Comparison of ENCODE assay signal across 11 cellular contexts in genomic region chr5:109161914-109162683, GRCh38.
DNase-seq lines count a peak whose midpoint lies in the region; ATAC-seq, FAIRE-seq and TF ChIP-seq lines count a peak whose summit lies in the region.
"Had no signal": no experiment of that assay in that cellular context is flagged by ENCODE, and none has a peak within 500 bp of the region (broad histone marks: within the 10 kb centered on the region; RNA-seq: fewer than 3 reads in every experiment).

No MANE protein-coding gene starts in this region.

- no peak overlapping the region for H3K4me2 ChIP-seq in H9 (ENCODE audit: insufficient read depth, insufficient read length, low read length)

- no peak overlapping the region for H2BK12ac ChIP-seq in H9 (ENCODE audit: insufficient read length, low read depth, low read length)

- WGBS in H9 (ENCODE audit: extremely low coverage, insufficient read length, low lambda C conversion rate): no CpG with 5 or more reads among the region's 4 CpGs
- 66 to 82% (median 76%) methylated on average over 4 of the region's 4 CpGs for WGBS in stomach, 5 donors

- no peak overlapping the region for H2BK15ac ChIP-seq in H9 (ENCODE audit: low read depth, low read length)

- no peak overlapping the region for H3K23ac ChIP-seq in H9 (ENCODE audit: insufficient read length, low read depth, low read length)

- H2BK5ac ChIP-seq in H9 (ENCODE audit: insufficient read length, low read length): no peak overlapping the region

- no peaks in the 10 kb centered on the region for H3K79me2 ChIP-seq in H9 (ENCODE audit: insufficient read depth, low read length)

- no peak overlapping the region for H3K56ac ChIP-seq in H9 (ENCODE audit: insufficient read length, low read depth, low read length)

- H3K4me1 Mint-ChIP-seq in H9: no peaks in the 10 kb centered on the region

- peak; percentile 33 for FAIRE-seq in GM12892 (lab: Jason Lieb, UNC)

- TF ChIP-seq EP300 in stomach (IDR thresholded peaks at IDR 0.05): no peak

- TF ChIP-seq POLR2A in GM12892 (IDR thresholded peaks at IDR 0.05; ENCODE audit: low read depth, low read length) (no peak), stomach (IDR thresholded peaks at IDR 0.05) (no peak)

- no peak overlapping the region for H3K4me3 Mint-ChIP-seq in H9
- H3K4me3 Mint-ChIP-seq: activated T-cell treated with anti-CD3 and anti-CD28 coated beads, Interleukin-2, amount 50 U/mL, for 72 hours had no signal

- no peaks in the 10 kb centered on the region for H3K27me3 Mint-ChIP-seq in H9 (ENCODE audit: low read depth)
- H3K27me3 Mint-ChIP-seq: CD4-positive, alpha-beta memory T cell had no signal

- no peak overlapping the region for H2AFZ ChIP-seq in H9 (ENCODE audit: low read length)

- H3K79me1 ChIP-seq in H9 (ENCODE audit: insufficient read depth, low read depth, low read length, poor library complexity, severe bottlenecking): no peaks in the 10 kb centered on the region

- no peaks in the 10 kb centered on the region for H3K9me3 Mint-ChIP-seq in H9

- H3K27me3 ChIP-seq in H9 (ENCODE audit: insufficient read depth, low read length): no peaks in the 10 kb centered on the region
- no peaks in the 10 kb centered on the region for H3K27me3 ChIP-seq in stomach
- H3K27me3 ChIP-seq: vagina had no signal

- H2BK120ac ChIP-seq in H9 (ENCODE audit: low read depth, low read length, poor library complexity, severe bottlenecking): no peak overlapping the region

- H4K5ac ChIP-seq in H9 (ENCODE audit: insufficient read length, low read depth, low read length): no peak overlapping the region

- H3T11ph ChIP-seq in H9 (ENCODE audit: low read length): no peak overlapping the region

- H3K4me1 ChIP-seq in H9 (ENCODE audit: insufficient read depth, low read length) (no peaks in the 10 kb centered on the region), stomach (no peaks in the 10 kb centered on the region)
- H3K4me1 ChIP-seq: vagina had no signal

- H4K91ac ChIP-seq in H9 (ENCODE audit: insufficient read length, low read depth, low read length): no peak overlapping the region

- H4K8ac ChIP-seq in H9 (replicated peaks; ENCODE audit: insufficient read length, low read depth, low read length): no peak overlapping the region

- peak; percentile 77 for ATAC-seq in GM21515 (IDR thresholded peaks at IDR 0.05; ENCODE audit: unreplicated experiment)
- ATAC-seq in HG03135 (IDR thresholded peaks at IDR 0.05; ENCODE audit: unreplicated experiment): peak; percentile 68

- H3K23me2 ChIP-seq in H9 (ENCODE audit: insufficient read length, low read depth, low read length, poor library complexity, severe bottlenecking): no peaks in the 10 kb centered on the region

- H3K9ac ChIP-seq in H9 (ENCODE audit: extremely low read depth, insufficient read length, low read length): no peak overlapping the region

- H3K36me3 ChIP-seq in stomach: no peaks in the 10 kb centered on the region
- H3K36me3 ChIP-seq: vagina had no signal

- DNase-seq in GM12892 (ENCODE audit: insufficient read length) (no peak), fibroblast of gingiva (ENCODE audit: low read depth) (peak; percentile 37), NCI-H226 (no peak), DMS153 (lab: John Stamatoyannopoulos, UW) (no peak), H9 (no peak), stomach (no peak)
- DNase-seq: activated T-cell treated with anti-CD3 and anti-CD28 coated beads, Interleukin-2, amount 50 U/mL, for 72 hours; CD4-positive, alpha-beta memory T cell had no signal

- H3K18ac ChIP-seq in H9 (ENCODE audit: insufficient read length, low read depth, low read length): no peak overlapping the region

- no peaks in the 10 kb centered on the region for H3K9me3 ChIP-seq in H9 (ENCODE audit: control insufficient read depth, low read depth, low read length)
- H3K9me3 ChIP-seq in stomach: no peaks in the 10 kb centered on the region
- H3K9me3 ChIP-seq: vagina had no signal

- H3K27ac ChIP-seq in H9 (ENCODE audit: insufficient read length, low read depth, low read length) (no peak overlapping the region), stomach (no peak overlapping the region)
- H3K27ac ChIP-seq: vagina had no signal

- no peak for TF ChIP-seq CTCF in H9 (conservative IDR thresholded peaks at IDR 0.05)
- TF ChIP-seq CTCF in stomach (IDR thresholded peaks at IDR 0.05): no peak

- H2AK5ac ChIP-seq in H9 (ENCODE audit: insufficient read length, low read length): no peak overlapping the region

- no peak overlapping the region for H3K4me3 ChIP-seq in stomach
- H3K4me3 ChIP-seq: vagina had no signal

- H3K27ac Mint-ChIP-seq in H9: no peak overlapping the region
- H3K27ac Mint-ChIP-seq: activated T-cell treated with anti-CD3 and anti-CD28 coated beads, Interleukin-2, amount 50 U/mL, for 72 hours; CD4-positive, alpha-beta memory T cell had no signal

- H4K20me1 ChIP-seq in H9 (ENCODE audit: control insufficient read depth, insufficient read depth, insufficient read length): no peaks in the 10 kb centered on the region

- H3K4ac ChIP-seq in H9 (ENCODE audit: low read depth, low read length): no peak overlapping the region

- no peak overlapping the region for H3K14ac ChIP-seq in H9 (ENCODE audit: insufficient read depth, low read length)

- intact Hi-C loops in stomach (cut with DNase I; ENCODE audit: low total_unique reads): no loop called here

- no peaks in the 10 kb centered on the region for H3K36me3 Mint-ChIP-seq in H9 (ENCODE audit: insufficient read depth in 1 of 3, low read depth in 3 of 3)

- no peak overlapping the region for H2BK20ac ChIP-seq in H9 (ENCODE audit: low read depth, low read length, poor library complexity, severe bottlenecking)
